In the genomic region with DNA sequence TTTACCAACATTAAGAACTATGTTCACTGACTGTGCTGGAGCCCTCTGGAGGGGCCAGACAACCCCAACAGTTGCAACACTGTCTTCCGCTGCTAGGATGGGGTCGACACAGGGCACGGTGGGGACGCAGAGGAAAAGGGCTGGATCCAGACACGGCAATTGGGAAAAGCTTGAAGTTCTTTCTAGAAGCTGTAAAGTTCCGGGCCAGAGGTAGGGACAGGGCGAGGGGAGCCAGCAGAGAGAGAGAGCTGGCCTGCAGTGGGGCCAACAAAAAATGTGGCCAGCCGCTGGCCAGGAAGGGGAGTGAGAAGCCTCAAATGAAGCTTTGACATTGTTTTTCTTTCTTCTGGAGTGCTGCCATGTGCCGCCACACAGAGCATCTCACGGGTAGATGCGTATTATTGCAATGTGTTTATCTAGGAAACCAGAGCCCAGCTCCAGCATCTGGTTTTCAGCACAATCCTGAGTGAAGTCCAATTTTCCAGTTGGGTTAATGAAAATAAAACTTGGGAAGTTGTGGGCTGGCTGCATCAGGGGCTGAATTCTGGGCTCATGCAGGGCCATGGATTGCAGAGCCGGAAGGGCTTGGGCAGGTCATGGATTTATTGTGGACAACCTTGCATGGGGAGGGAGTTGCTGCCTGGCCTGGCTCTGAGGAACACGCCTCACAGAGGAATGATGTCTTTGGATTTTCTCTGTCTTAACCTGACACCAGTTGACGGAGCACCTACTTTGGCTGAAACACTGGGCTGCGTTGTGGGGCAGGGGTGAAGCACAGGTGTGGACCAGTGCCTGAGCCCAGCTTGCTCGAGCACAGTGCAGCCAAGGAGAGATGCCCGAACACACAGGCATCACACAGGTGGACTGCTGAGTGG, we compare ENCODE assay signal across 10 cellular contexts.
DNase-seq lines count a peak whose midpoint lies in the region; ATAC-seq, FAIRE-seq and TF ChIP-seq lines count a peak whose summit lies in the region.
"Had no signal": no experiment of that assay in that cellular context is flagged by ENCODE, and none has a peak within 500 bp of the region (broad histone marks: within the 10 kb centered on the region; RNA-seq: fewer than 3 reads in every experiment).

No MANE protein-coding gene starts in this region.

- peak overlapping the region in 1 of 3 donors; percentile 54 for H3K9ac ChIP-seq in skeletal muscle tissue (ENCODE audit: low read depth in 1 of 3, low read length in 3 of 3)
- no peak overlapping the region for H3K9ac ChIP-seq in kidney (ENCODE audit: low read length in 2 of 2)

- H3K4me1 ChIP-seq in skeletal muscle tissue (ENCODE audit: control insufficient read depth in 3 of 3, insufficient read depth in 3 of 3, low read length in 3 of 3) = peaks cover 14 to 24% (median 23%) of the 10 kb centered on the region in 3 donors
- H3K4me1 ChIP-seq in kidney (ENCODE audit: control insufficient read depth in 1 of 2, insufficient read depth in 1 of 2, low read depth in 1 of 2, low read length in 2 of 2) = peaks cover 0 to 2% of the 10 kb centered on the region in 2 donors

- peak overlapping the region; percentile 40 for H3K27ac ChIP-seq in skeletal muscle tissue (ENCODE audit: low read depth, low read length)
- H3K27ac ChIP-seq in kidney (ENCODE audit: low read depth in 2 of 2, low read length in 2 of 2) = no peak overlapping the region
- H3K27ac ChIP-seq: RWPE1 had no signal

- in situ Hi-C loops in astrocyte of the spinal cord (cut with HindIII; ENCODE audit: low sequenced_read_pairs) = no loop called here

- TF ChIP-seq CTCF in astrocyte of the spinal cord (IDR thresholded peaks at IDR 0.05; ENCODE audit: low read depth, low read length) = no peak
- TF ChIP-seq CTCF in kidney (IDR thresholded peaks at IDR 0.05; ENCODE audit: borderline replicate concordance, extremely low read depth, insufficient read depth) = no peak

- no peaks in the 10 kb centered on the region for H3K9me3 ChIP-seq in skeletal muscle tissue (ENCODE audit: control insufficient read depth in 3 of 3, low read length in 3 of 3)
- H3K9me3 ChIP-seq in kidney (ENCODE audit: control insufficient read depth in 1 of 2, low read length in 2 of 2) = no peaks in the 10 kb centered on the region

- DNase-seq in ELF-1 (ENCODE audit: low read depth, low spot score) (peak; percentile 35), astrocyte of the spinal cord (ENCODE audit: low read depth, low spot score) (peak; percentile 95), iris pigment epithelial cell (ENCODE audit: low read depth) (peak; percentile 79), kidney (no peak)
- DNase-seq in activated CD4-positive, CD25-positive, alpha-beta regulatory T cell treated with anti-CD3 and anti-CD28 coated beads, Interleukin-2, amount 50 U/mL, for 72 hours = no peak

- H3K27me3 ChIP-seq in skeletal muscle tissue (ENCODE audit: control insufficient read depth in 3 of 3, insufficient read depth in 3 of 3, low read length in 3 of 3) = no peaks in the 10 kb centered on the region

- intact Hi-C loops in kidney (cut with DNase I) = no loop called here

- FAIRE-seq in kidney (lab: Jason Lieb, UNC) = no peak

- H3K36me3 ChIP-seq in skeletal muscle tissue (ENCODE audit: control insufficient read depth in 3 of 3, insufficient read depth in 3 of 3, low read length in 3 of 3) (no peaks in the 10 kb centered on the region), kidney (ENCODE audit: control insufficient read depth in 1 of 2, insufficient read depth in 2 of 2, low read length in 2 of 2) (no peaks in the 10 kb centered on the region)

- no peak for ATAC-seq in GM19328 (IDR thresholded peaks at IDR 0.05; ENCODE audit: unreplicated experiment)
- no peak for ATAC-seq in HG03280 (IDR thresholded peaks at IDR 0.05; ENCODE audit: unreplicated experiment)

- H3K4me3 ChIP-seq in astrocyte of the spinal cord (ENCODE audit: low read depth, low read length) = no peak overlapping the region
- peak overlapping the region in 1 of 3 donors; percentile 14 for H3K4me3 ChIP-seq in skeletal muscle tissue (ENCODE audit: low read length in 3 of 3)
- H3K4me3 ChIP-seq in kidney (ENCODE audit: low read length in 2 of 2) = no peak overlapping the region
- H3K4me3 ChIP-seq: smooth muscle cell had no signal

Comparison
In these comparisons a context has a peak if more than half of its experiments do, and no peak if none do; other contexts are left out.
1. DNase-seq: peak in ELF-1 (single experiment), astrocyte of the spinal cord (single experiment) and iris pigment epithelial cell (single experiment); none in kidney (single experiment) and activated CD4-positive, CD25-positive, alpha-beta regulatory T cell treated with anti-CD3 and anti-CD28 coated beads, Interleukin-2, amount 50 U/mL, for 72 hours (single experiment).